1 cellular context compared by ENCODE assay signal in genomic region chr7:6399351-6399750, GRCh38.
TF ChIP-seq lines count a peak whose summit lies in the region.

No MANE protein-coding gene starts in this region.

TF ChIP-seq in HepG2, 621 proteins besides CTCF, POLR2A, EP300 and RAD21:
- no peak for TF ChIP-seq ZBTB38 (CRISPR knock-in tag; IDR thresholded peaks at IDR 0.05)
- TF ChIP-seq RFXANK (CRISPR knock-in tag; IDR thresholded peaks at IDR 0.05) = no peak
- no peak for TF ChIP-seq PHF20 (CRISPR knock-in tag; IDR thresholded peaks at IDR 0.05)
- TF ChIP-seq MEF2D (CRISPR knock-in tag; IDR thresholded peaks at IDR 0.05) = no peak
- TF ChIP-seq RXRB (CRISPR knock-in tag; IDR thresholded peaks at IDR 0.05; ENCODE audit: borderline replicate concordance) = no peak
- no peak for TF ChIP-seq HNRNPLL (IDR thresholded peaks at IDR 0.05; ENCODE audit: low read depth, low read length, poor library complexity, severe bottlenecking)
- TF ChIP-seq YEATS4 (CRISPR knock-in tag; IDR thresholded peaks at IDR 0.05; ENCODE audit: borderline replicate concordance) = no peak
- TF ChIP-seq HOXA9 (CRISPR knock-in tag; IDR thresholded peaks at IDR 0.05; ENCODE audit: borderline replicate concordance) = no peak
- no peak for TF ChIP-seq PTBP1 (IDR thresholded peaks at IDR 0.05; ENCODE audit: low read depth, low read length, poor library complexity, severe bottlenecking)
- no peak for TF ChIP-seq SAFB2 (CRISPR knock-in tag; IDR thresholded peaks at IDR 0.05; ENCODE audit: borderline replicate concordance, low read depth)
- no peak for TF ChIP-seq ZNF883 (CRISPR knock-in tag; IDR thresholded peaks at IDR 0.05; ENCODE audit: not compliant biosample characterization)
- no peak for TF ChIP-seq HMG20A (CRISPR knock-in tag; IDR thresholded peaks at IDR 0.05; ENCODE audit: borderline replicate concordance)
- no peak for TF ChIP-seq MIXL1 (CRISPR knock-in tag; IDR thresholded peaks at IDR 0.05)
- TF ChIP-seq GLMP (CRISPR knock-in tag; IDR thresholded peaks at IDR 0.05; ENCODE audit: borderline replicate concordance) = no peak
- no peak for TF ChIP-seq ZNF354B (CRISPR knock-in tag; IDR thresholded peaks at IDR 0.05)
- TF ChIP-seq NRL (CRISPR knock-in tag; IDR thresholded peaks at IDR 0.05; ENCODE audit: borderline replicate concordance) = no peak
- TF ChIP-seq NONO (IDR thresholded peaks at IDR 0.05) = no peak
- no peak for TF ChIP-seq NONO (CRISPR knock-in tag; conservative IDR thresholded peaks at IDR 0.05)
- no peak for TF ChIP-seq ZNF510 (CRISPR knock-in tag; IDR thresholded peaks at IDR 0.05; ENCODE audit: low read depth)
- no peak for TF ChIP-seq CEBPZ (IDR thresholded peaks at IDR 0.05; ENCODE audit: low read length)
